Comparison of ENCODE assay signal across 8 cellular contexts in genomic region chr12:50070314-50071060, GRCh38. TPM values are rescaled to one million over a fixed set of nuclear protein-coding genes. Genes with fewer than 3 reads are reported as not detected.
DNase-seq lines count a peak whose midpoint lies in the region; ATAC-seq and TF ChIP-seq lines count a peak whose summit lies in the region.

No MANE protein-coding gene starts in this region.

- H3K9me1 ChIP-seq in IMR-90 (ENCODE audit: insufficient read depth, low read length): 0 out of 2 replicates have a peak, but pooled peaks cover 7% of the 10 kb centered on the region

- peak overlapping the region; percentile 91 for H2AFZ ChIP-seq in IMR-90 (replicated peaks; ENCODE audit: low read length, poor library complexity)

- no TSS peak for BruUV-seq in IMR-90 (replicated peaks; lab: Mats Ljungman, UMichigan)

- H3K36me3 Mint-ChIP-seq in activated T-cell treated with anti-CD3 and anti-CD28 coated beads, Interleukin-2, amount 50 U/mL, for 4 hours (ENCODE audit: insufficient read depth): no peaks in the 10 kb centered on the region

- intact Hi-C loops in IMR-90 (cut with micrococcal nuclease) (loop anchor here (1.0 kb wide), 1 partner anchor 103 kb away; no protein-coding TSS in a partner anchor), testis (cut with DNase I; ENCODE audit: low total_unique reads) (no loop called here)

- TF ChIP-seq POLR2A in IMR-90 (IDR thresholded peaks at IDR 0.05; ENCODE audit: low read depth, low read length) (no peak), testis (IDR thresholded peaks at IDR 0.05) (no peak)

- H2BK5ac ChIP-seq in IMR-90 (ENCODE audit: low read depth, low read length, poor library complexity, severe bottlenecking): no peak overlapping the region

- TF ChIP-seq CTCF in IMR-90 (conservative IDR thresholded peaks at IDR 0.05; ENCODE audit: low read depth, low read length) (peak; percentile 95), fibroblast of the aortic adventitia (IDR thresholded peaks at IDR 0.05; ENCODE audit: insufficient read depth, low read length) (peak; percentile 97), neutrophil (IDR thresholded peaks at IDR 0.05) (peak; percentile 95), testis (IDR thresholded peaks at IDR 0.05) (peak; percentile 77 to 91 (median 88))

- H3K4me1 Mint-ChIP-seq in activated T-cell treated with anti-CD3 and anti-CD28 coated beads, Interleukin-2, amount 50 U/mL, for 4 hours (ENCODE audit: low read depth): peaks cover 5% of the 10 kb centered on the region

- H3K9me3 Mint-ChIP-seq in activated T-cell treated with anti-CD3 and anti-CD28 coated beads, Interleukin-2, amount 50 U/mL, for 4 hours: no peaks in the 10 kb centered on the region

- 6% methylated on average over 2 of the region's 9 CpGs; no CpG with 5 or more reads in 1 of the 2 experiments for WGBS in IMR-90 (ENCODE audit: extremely low coverage in 2 of 2, insufficient read length in 1 of 2), 2 experiments
- 57 to 67% methylated on average over 8 to 9 of the region's 9 CpGs for WGBS in testis, 2 donors

- H3K9me3 ChIP-seq in IMR-90 (ENCODE audit: control insufficient read depth, insufficient read depth, low read length): no peaks in the 10 kb centered on the region
- H3K9me3 ChIP-seq in neutrophil: no peaks in the 10 kb centered on the region
- H3K9me3 ChIP-seq in testis: no peaks in the 10 kb centered on the region

- H4K5ac ChIP-seq in IMR-90 (ENCODE audit: low read depth, low read length): peak overlapping the region; percentile 48; the same call in 1 of the 2 replicates

- H2BK15ac ChIP-seq in IMR-90 (ENCODE audit: low read depth, low read length): peak overlapping the region; percentile 63; the same call in 1 of the 3 replicates

- H4K91ac ChIP-seq in IMR-90 (ENCODE audit: insufficient read depth, low read depth, low read length): peak overlapping the region; percentile 64; the same call in 1 of the 2 replicates

- no peaks in the 10 kb centered on the region; the same call in 1 of the 2 replicates for H4K20me1 ChIP-seq in IMR-90 (ENCODE audit: insufficient read depth, low read length)

- no peak overlapping the region for H3K56ac ChIP-seq in IMR-90 (ENCODE audit: extremely low read depth, insufficient read depth, low read length)

- H3K18ac ChIP-seq in IMR-90 (ENCODE audit: low read depth, low read length): no peak overlapping the region

- H2BK120ac ChIP-seq in IMR-90 (ENCODE audit: low read depth, low read length): peak overlapping the region; percentile 4; the same call in 1 of the 2 replicates

- no peaks in the 10 kb centered on the region for H3K27me3 Mint-ChIP-seq in activated T-cell treated with anti-CD3 and anti-CD28 coated beads, Interleukin-2, amount 50 U/mL, for 4 hours (ENCODE audit: low read depth)

- peak overlapping the region; percentile 75; the same call in 1 of the 2 replicates for H2AK5ac ChIP-seq in IMR-90 (ENCODE audit: low read depth, low read length)

- H2BK20ac ChIP-seq in IMR-90 (ENCODE audit: low read depth, low read length): peak overlapping the region; percentile 2; the same call in 1 of the 2 replicates

- TF ChIP-seq RAD21 in IMR-90 (IDR thresholded peaks at IDR 0.05; ENCODE audit: low read length): peak; percentile 92

- peak; percentile 76 for DNase-seq in Caki2 (ENCODE audit: low read depth)
- peak; percentile 84 for DNase-seq in IMR-90
- DNase-seq in OCI-M1 (lab: John Stamatoyannopoulos, UW): peak; percentile 88
- DNase-seq in activated T-cell treated with anti-CD3 and anti-CD28 coated beads, Interleukin-2, amount 50 U/mL, for 4 hours: peak; percentile 61
- peak; percentile 93 for DNase-seq in fibroblast of the aortic adventitia (ENCODE audit: low read depth)
- DNase-seq in testis: peak; percentile 84

- no peak overlapping the region for H3K4me3 Mint-ChIP-seq in activated T-cell treated with anti-CD3 and anti-CD28 coated beads, Interleukin-2, amount 50 U/mL, for 4 hours

- H3K4me2 ChIP-seq in IMR-90 (ENCODE audit: low read depth, low read length): no peak overlapping the region; the same call in 1 of the 2 replicates

- H3K27me3 ChIP-seq in IMR-90 (ENCODE audit: control insufficient read depth, insufficient read depth, low read length): no peaks in the 10 kb centered on the region
- H3K27me3 ChIP-seq in neutrophil: peaks cover 50% of the 10 kb centered on the region
- H3K27me3 ChIP-seq in testis: no peaks in the 10 kb centered on the region

- H3K9ac ChIP-seq in IMR-90 (ENCODE audit: low read depth, low read length): peak overlapping the region; percentile 15; the same call in 1 of the 2 replicates

- dilution Hi-C loops in IMR-90 (cut with HindIII; ENCODE audit: low sequenced_read_pairs, unreplicated experiment): no loop called here

- H3K23ac ChIP-seq in IMR-90 (ENCODE audit: low read depth, low read length): no peak overlapping the region

- H3K27ac ChIP-seq in IMR-90 (ENCODE audit: insufficient read depth, low read length): no peak overlapping the region
- H3K27ac ChIP-seq in neutrophil: no peak overlapping the region
- no peak overlapping the region for H3K27ac ChIP-seq in testis

- no peaks in the 10 kb centered on the region for H3K79me1 ChIP-seq in IMR-90 (ENCODE audit: low read depth in 1 of 2, low read length in 2 of 2)

- in situ Hi-C loops in Caki2 (cut with HindIII; ENCODE audit: low pct_unique_long_range_greater_than_20kb, low sequenced_read_pairs): loop anchor here (25.0 kb wide), 1 partner anchor 108 kb away; the partner anchor contains the start of genes AQP2, AQP5 and AQP6
- in situ Hi-C loops in IMR-90 (cut with MboI; ENCODE audit: low sequenced_read_pairs): no loop called here

- ATAC-seq in IMR-90 (ENCODE audit: low read depth) (peak; percentile 71), GM19455 (IDR thresholded peaks at IDR 0.05; ENCODE audit: unreplicated experiment) (no peak)
- peak; percentile 53 to 58 for ATAC-seq in activated T-cell treated with anti-CD3 and anti-CD28 coated beads, Interleukin-2, amount 50 U/mL, for 4 hours

- H3K14ac ChIP-seq in IMR-90 (replicated peaks; ENCODE audit: low read depth, low read length): peak overlapping the region; percentile 57

- peak overlapping the region; percentile 87 to 90 for H4K8ac ChIP-seq in IMR-90 (ENCODE audit: low read depth in 2 of 2, low read length in 2 of 2)

- H3K4ac ChIP-seq in IMR-90 (ENCODE audit: low read depth, low read length): peak overlapping the region; percentile 26

- peak overlapping the region; percentile 51 for H2AK9ac ChIP-seq in IMR-90 (replicated peaks; ENCODE audit: low read depth, low read length, poor library complexity)

- H3K4me1 ChIP-seq in IMR-90 (ENCODE audit: control insufficient read depth, insufficient read depth, low read length): peaks cover 12% of the 10 kb centered on the region
- H3K4me1 ChIP-seq in neutrophil (ENCODE audit: control insufficient read depth in 1 of 2, insufficient read depth in 1 of 2, low read depth in 1 of 2, low read length in 1 of 2): peaks cover 3% of the 10 kb centered on the region in 2 experiments
- H3K4me1 ChIP-seq in testis: peaks cover 4% of the 10 kb centered on the region

- POLR2A ChIA-PET in IMR-90 (lab: Charles Lee; ENCODE audit: unreplicated experiment): no interaction called here

- H3K36me3 ChIP-seq in IMR-90 (ENCODE audit: control insufficient read depth, insufficient read depth, low read length): no peaks in the 10 kb centered on the region
- H3K36me3 ChIP-seq in neutrophil: no peaks in the 10 kb centered on the region
- no peaks in the 10 kb centered on the region for H3K36me3 ChIP-seq in testis (ENCODE audit: low read depth, missing control alignments)

- CTCF ChIA-PET in IMR-90 (lab: Yijun Ruan, JAX): interaction anchor here (0.5 to 2.1 kb wide), 17 partner anchors 9 to 979 kb away, joined by 3 to 33 read pairs (median 4); partner anchors contain the start of gene AQP6

- H3K4me3 ChIP-seq in IMR-90 (ENCODE audit: insufficient read depth, low read depth, low read length) (no peak overlapping the region), fibroblast of the aortic adventitia (ENCODE audit: low read depth, low read length) (no peak overlapping the region), neutrophil (ENCODE audit: low read depth in 1 of 2, low read length in 1 of 2) (no peak overlapping the region), testis (no peak overlapping the region)

RNA-seq across cellular contexts. Expression of gene ASIC1, which starts 13.1 kb away (rescaled TPM):
- 0.74 and 5.8 TPM in 2 replicates for total RNA-seq in Caki2 (2014; rRNA removed; shearing (Covaris generic); ENCODE audit: low replicate concordance)
- total RNA-seq in IMR-90 (2012; rRNA removed) (1.4 and 1.6 TPM in 2 replicates), fibroblast of the aortic adventitia (ENCODE audit: low replicate concordance) (4.9 and 5.2 TPM in 2 replicates), testis (1 to 10 TPM; 1.9 to 3.5 TPM)
- polyA plus RNA-seq in IMR-90 (2012; rRNA removed) (9.5 and 9.9 TPM in 2 replicates), testis (ENCODE audit: insufficient read depth, low read depth, low replicate concordance) (2.7 TPM)
- polyA plus RNA-seq in IMR-90 (2012; cell fraction: cytosol; rRNA removed): 4.7 and 8.5 TPM in 2 replicates
- polyA plus RNA-seq in IMR-90 (2012; cell fraction: nucleus; rRNA removed; ENCODE audit: low replicate concordance): 25.9 and 31.9 TPM in 2 replicates
- total RNA-seq in activated T-cell treated with anti-CD3 and anti-CD28 coated beads, Interleukin-2, amount 50 U/mL, for 4 hours: 1 to 10 TPM; 2.8 to 8.4 (median 7.7) TPM

RNA-seq across cellular contexts. Expression of gene SMARCD1, which starts 14.7 kb away (rescaled TPM):
- 61.0 and 61.9 TPM in 2 replicates for total RNA-seq in Caki2 (2014; rRNA removed; shearing (Covaris generic); ENCODE audit: low replicate concordance)
- 28.1 TPM in 2 replicates for total RNA-seq in IMR-90 (2012; rRNA removed)
- polyA plus RNA-seq in IMR-90 (2012; rRNA removed): 43.9 and 47.9 TPM in 2 replicates
- 22.9 and 29.5 TPM in 2 replicates for polyA plus RNA-seq in IMR-90 (2012; cell fraction: cytosol; rRNA removed)
- polyA plus RNA-seq in IMR-90 (2012; cell fraction: nucleus; rRNA removed; ENCODE audit: low replicate concordance): 101 and 130 TPM in 2 replicates
- 10 to 100 TPM; 85.8 to 99.4 (median 97.6) TPM for total RNA-seq in activated T-cell treated with anti-CD3 and anti-CD28 coated beads, Interleukin-2, amount 50 U/mL, for 4 hours
- total RNA-seq in fibroblast of the aortic adventitia (ENCODE audit: low replicate concordance): 33.4 and 49.0 TPM in 2 replicates
- 10 to 100 TPM; 87.6 to 99.0 TPM for total RNA-seq in testis
- 67.3 TPM for polyA plus RNA-seq in testis (ENCODE audit: insufficient read depth, low read depth, low replicate concordance)

RNA-seq across cellular contexts. Expression of gene GPD1, which starts 33.3 kb away (rescaled TPM):
- not detected in 2 replicates for total RNA-seq in Caki2 (2014; rRNA removed; shearing (Covaris generic); ENCODE audit: low replicate concordance)
- total RNA-seq in IMR-90 (2012; rRNA removed) (0.18 TPM in 1 of 2 replicates, not detected in the other), fibroblast of the aortic adventitia (ENCODE audit: low replicate concordance) (0.36 TPM in 1 of 2 replicates, not detected in the other), testis (1 to 10 TPM; 2.1 to 2.4 TPM)
- polyA plus RNA-seq in IMR-90 (2012; rRNA removed) (0.05 and 0.06 TPM in 2 replicates), testis (ENCODE audit: insufficient read depth, low read depth, low replicate concordance) (3.1 TPM)
- 0.01 and 0.04 TPM in 2 replicates for polyA plus RNA-seq in IMR-90 (2012; cell fraction: cytosol; rRNA removed)
- polyA plus RNA-seq in IMR-90 (2012; cell fraction: nucleus; rRNA removed; ENCODE audit: low replicate concordance): 0.25 and 0.38 TPM in 2 replicates
- 1 to 10 TPM in 1 of 3 donors, under 1 TPM in 2; 0.60 to 1.2 (median 0.87) TPM for total RNA-seq in activated T-cell treated with anti-CD3 and anti-CD28 coated beads, Interleukin-2, amount 50 U/mL, for 4 hours

RNA-seq across cellular contexts. Expression of gene COX14, which starts 41.5 kb away (rescaled TPM):
- 74.0 and 127 TPM in 2 replicates for total RNA-seq in Caki2 (2014; rRNA removed; shearing (Covaris generic); ENCODE audit: low replicate concordance)
- 30.0 and 30.8 TPM in 2 replicates for total RNA-seq in IMR-90 (2012; rRNA removed)
- polyA plus RNA-seq in IMR-90 (2012; rRNA removed): 81.8 and 98.5 TPM in 2 replicates
- 93.2 and 122 TPM in 2 replicates for polyA plus RNA-seq in IMR-90 (2012; cell fraction: cytosol; rRNA removed)
- 21.8 and 36.1 TPM in 2 replicates for polyA plus RNA-seq in IMR-90 (2012; cell fraction: nucleus; rRNA removed; ENCODE audit: low replicate concordance)
- 10 to 100 TPM; 45.9 to 50.1 (median 46.5) TPM for total RNA-seq in activated T-cell treated with anti-CD3 and anti-CD28 coated beads, Interleukin-2, amount 50 U/mL, for 4 hours
- total RNA-seq in fibroblast of the aortic adventitia (ENCODE audit: low replicate concordance): 12.5 and 36.4 TPM in 2 replicates
- total RNA-seq in testis: 10 to 100 TPM; 38.7 to 54.9 TPM
- 50.2 TPM for polyA plus RNA-seq in testis (ENCODE audit: insufficient read depth, low read depth, low replicate concordance)

RNA-seq across cellular contexts. Expression of gene RACGAP1, which starts 45.2 kb away (rescaled TPM):
- total RNA-seq in Caki2 (2014; rRNA removed; shearing (Covaris generic); ENCODE audit: low replicate concordance): 195 and 213 TPM in 2 replicates
- 93.9 and 110 TPM in 2 replicates for total RNA-seq in IMR-90 (2012; rRNA removed)
- polyA plus RNA-seq in IMR-90 (2012; rRNA removed): 29.5 and 37.9 TPM in 2 replicates
- polyA plus RNA-seq in IMR-90 (2012; cell fraction: cytosol; rRNA removed): 8.5 and 15.2 TPM in 2 replicates
- 5.1 and 18.8 TPM in 2 replicates for polyA plus RNA-seq in IMR-90 (2012; cell fraction: nucleus; rRNA removed; ENCODE audit: low replicate concordance)
- 10 to 100 TPM; 22.6 to 26.0 (median 25.6) TPM for total RNA-seq in activated T-cell treated with anti-CD3 and anti-CD28 coated beads, Interleukin-2, amount 50 U/mL, for 4 hours
- total RNA-seq in fibroblast of the aortic adventitia (ENCODE audit: low replicate concordance): 18.6 and 88.1 TPM in 2 replicates
- 10 to 100 TPM; 48.1 to 60.6 TPM for total RNA-seq in testis
- polyA plus RNA-seq in testis (ENCODE audit: insufficient read depth, low read depth, low replicate concordance): 118 TPM
